1 cellular context compared by ENCODE assay signal in the genomic region with DNA sequence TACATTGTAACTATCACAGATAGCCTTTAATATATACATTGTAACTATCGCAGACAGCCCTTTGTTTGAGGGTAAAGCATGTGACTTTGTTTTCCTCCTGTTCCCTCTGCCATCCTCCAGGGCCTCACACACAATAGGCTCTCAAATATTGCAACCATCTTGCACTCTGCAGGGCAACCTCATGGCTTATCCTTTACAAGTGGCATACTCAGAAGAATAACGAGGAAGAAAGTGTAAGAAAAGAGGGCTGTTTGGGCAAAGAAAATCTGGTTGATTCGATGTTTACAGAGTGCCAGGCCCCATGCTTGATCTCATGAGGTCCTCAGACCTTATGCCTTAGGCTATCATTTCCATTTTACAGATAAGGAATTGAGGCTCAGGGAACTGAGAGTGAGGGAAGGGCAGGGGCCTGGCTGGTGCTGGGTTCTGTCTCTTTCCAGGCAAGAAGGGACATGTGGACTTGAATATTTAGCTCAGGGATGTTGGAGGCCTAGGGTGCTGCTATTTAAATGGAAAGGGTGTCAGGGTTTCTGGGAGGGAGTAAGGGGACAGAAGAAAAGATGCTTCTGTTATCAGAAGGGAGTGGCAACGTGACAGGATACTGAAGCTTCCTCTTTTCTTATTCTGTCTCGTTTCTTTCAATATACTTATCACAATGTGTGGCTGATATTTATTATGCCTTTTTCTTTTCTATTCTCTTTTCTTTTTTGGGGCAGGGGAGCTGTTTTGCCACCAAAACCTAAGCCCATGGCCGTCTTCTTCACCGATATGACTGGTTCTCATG.
TF ChIP-seq lines count a peak whose summit lies in the region.

No MANE protein-coding gene starts in this region.

TF ChIP-seq in HCT116, 20 proteins besides CTCF, POLR2A, EP300 and RAD21 (continued from another document):
- TF ChIP-seq, protein P1, sequence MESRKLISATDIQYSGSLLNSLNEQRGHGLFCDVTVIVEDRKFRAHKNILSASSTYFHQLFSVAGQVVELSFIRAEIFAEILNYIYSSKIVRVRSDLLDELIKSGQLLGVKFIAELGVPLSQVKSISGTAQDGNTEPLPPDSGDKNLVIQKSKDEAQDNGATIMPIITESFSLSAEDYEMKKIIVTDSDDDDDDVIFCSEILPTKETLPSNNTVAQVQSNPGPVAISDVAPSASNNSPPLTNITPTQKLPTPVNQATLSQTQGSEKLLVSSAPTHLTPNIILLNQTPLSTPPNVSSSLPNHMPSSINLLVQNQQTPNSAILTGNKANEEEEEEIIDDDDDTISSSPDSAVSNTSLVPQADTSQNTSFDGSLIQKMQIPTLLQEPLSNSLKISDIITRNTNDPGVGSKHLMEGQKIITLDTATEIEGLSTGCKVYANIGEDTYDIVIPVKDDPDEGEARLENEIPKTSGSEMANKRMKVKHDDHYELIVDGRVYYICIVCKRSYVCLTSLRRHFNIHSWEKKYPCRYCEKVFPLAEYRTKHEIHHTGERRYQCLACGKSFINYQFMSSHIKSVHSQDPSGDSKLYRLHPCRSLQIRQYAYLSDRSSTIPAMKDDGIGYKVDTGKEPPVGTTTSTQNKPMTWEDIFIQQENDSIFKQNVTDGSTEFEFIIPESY (IDR thresholded peaks at IDR 0.05; ENCODE audit: extremely low read depth, insufficient replicate concordance, low read length), result no peak
- no peak for TF ChIP-seq JUND (IDR thresholded peaks at IDR 0.05)
- TF ChIP-seq, protein P2, sequence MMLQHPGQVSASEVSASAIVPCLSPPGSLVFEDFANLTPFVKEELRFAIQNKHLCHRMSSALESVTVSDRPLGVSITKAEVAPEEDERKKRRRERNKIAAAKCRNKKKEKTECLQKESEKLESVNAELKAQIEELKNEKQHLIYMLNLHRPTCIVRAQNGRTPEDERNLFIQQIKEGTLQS (IDR thresholded peaks at IDR 0.05), result no peak
- TF ChIP-seq CEBPB (IDR thresholded peaks at IDR 0.05; ENCODE audit: low read depth), result no peak
- no peak for TF ChIP-seq ELF1 (IDR thresholded peaks at IDR 0.05; ENCODE audit: borderline replicate concordance, low read depth)
- TF ChIP-seq CBX3 (IDR thresholded peaks at IDR 0.05; ENCODE audit: low read depth), result no peak
- TF ChIP-seq REST (IDR thresholded peaks at IDR 0.05; ENCODE audit: low read depth), result no peak
- TF ChIP-seq SIN3A (IDR thresholded peaks at IDR 0.05; ENCODE audit: low read depth), result no peak
- no peak for TF ChIP-seq FOSL1 (IDR thresholded peaks at IDR 0.05; ENCODE audit: low read depth)
TF ChIP-seq in HCT116: peak in this region for 0.
